In genomic region chr6:99330159-99330558, GRCh38 we compare ENCODE assay signal across 8 cellular contexts. TPM values are rescaled to one million over a fixed set of nuclear protein-coding genes. Genes with fewer than 3 reads are reported as not detected.
DNase-seq lines count a peak whose midpoint lies in the region; ATAC-seq, FAIRE-seq and TF ChIP-seq lines count a peak whose summit lies in the region.

No MANE protein-coding gene starts in this region.

- FAIRE-seq in RCC 7860 (lab: Jason Lieb, UNC) = peak; percentile 8
- FAIRE-seq in small intestine (lab: Jason Lieb, UNC) = no peak

- intact Hi-C loops in heart right ventricle (cut with DNase I) = no loop called here

- H3K4me1 ChIP-seq in heart right ventricle = no peaks in the 10 kb centered on the region
- no peaks in the 10 kb centered on the region for H3K4me1 ChIP-seq in small intestine (ENCODE audit: control insufficient read depth in 2 of 2, insufficient read depth in 1 of 2, low read depth in 1 of 2, low read length in 1 of 2)

- 0 to 2% methylated on average over 2 of the region's 2 CpGs for WGBS in heart right ventricle, 2 donors
- WGBS in small intestine, 3 donors = 0 to 1% (median 0%) methylated on average over 2 of the region's 2 CpGs

- peak in 8 of 9 donors; percentile 40 to 82 (median 71) for TF ChIP-seq CTCF in heart right ventricle (IDR thresholded peaks at IDR 0.05)

- DNase-seq in G401 (ENCODE audit: low spot score) (peak; percentile 67), RCC 7860 (ENCODE audit: low spot score) (peak; percentile 16), heart right ventricle (peak in 1 of 2 donors; percentile 27), small intestine (peak; percentile 53), T1000 (lab: John Stamatoyannopoulos, UW) (no peak)
- DNase-seq in activated effector memory CD4-positive, alpha-beta T cell treated with anti-CD3 and anti-CD28 coated beads, Interleukin-2, amount 50 U/mL, for 16 hours = peak; percentile 79

- ATAC-seq in GM21367 (IDR thresholded peaks at IDR 0.05; ENCODE audit: unreplicated experiment) = peak; percentile 59
- ATAC-seq in HG03565 (IDR thresholded peaks at IDR 0.05; ENCODE audit: unreplicated experiment) = peak; percentile 65
- ATAC-seq in heart right ventricle = peak in 4 of 8 donors; percentile 44 to 74 (median 58)

- H3K27ac ChIP-seq in heart right ventricle (no peak overlapping the region), small intestine (ENCODE audit: low read depth in 1 of 2, low read length in 1 of 2) (no peak overlapping the region)

- in situ Hi-C loops in G401 (cut with HindIII; ENCODE audit: low sequenced_read_pairs) = no loop called here

- H3K9me3 ChIP-seq in heart right ventricle (no peaks in the 10 kb centered on the region), small intestine (ENCODE audit: control insufficient read depth, low read depth) (no peaks in the 10 kb centered on the region)

- H3K36me3 ChIP-seq in heart right ventricle = no peaks in the 10 kb centered on the region
- H3K36me3 ChIP-seq in small intestine (ENCODE audit: control insufficient read depth in 2 of 2, insufficient read depth in 2 of 2, low read length in 2 of 2) = no peaks in the 10 kb centered on the region

- H3K4me3 ChIP-seq in heart right ventricle (no peak overlapping the region), small intestine (ENCODE audit: low read depth in 1 of 2, low read length in 2 of 2) (no peak overlapping the region)

- H3K27me3 ChIP-seq in heart right ventricle (peaks cover 0 to 11% (median 3%) of the 10 kb centered on the region in 7 donors), small intestine (ENCODE audit: control insufficient read depth in 2 of 2, insufficient read depth in 2 of 2, low read length in 2 of 2) (no peaks in the 10 kb centered on the region)

RNA-seq across cellular contexts. Expression of gene FAXC, which starts 19.3 kb away (rescaled TPM):
- 0.71 and 2.3 TPM in 2 replicates for total RNA-seq in G401 (2014; rRNA removed; shearing (Covaris generic))
- total RNA-seq in heart right ventricle = 1 to 10 TPM in 1 of 10 donors, under 1 TPM in 4, not detected in 5; 0.14 to 1.3 (median 0.36) TPM
- polyA plus RNA-seq in heart right ventricle = under 1 TPM; 0.07 to 0.44 TPM
- 1 to 10 TPM in 1 of 3 donors, not detected in 2; 1.3 TPM for polyA plus RNA-seq in small intestine
